ENCODE assay signal across 18 cellular contexts in genomic region chr9:129574911-129575574, GRCh38. TPM values are rescaled to one million over a fixed set of nuclear protein-coding genes. Genes with fewer than 3 reads are reported as not detected.
DNase-seq lines count a peak whose midpoint lies in the region; ATAC-seq, FAIRE-seq and TF ChIP-seq lines count a peak whose summit lies in the region.
"Had no signal": no experiment of that assay in that cellular context is flagged by ENCODE, and none has a peak within 500 bp of the region (broad histone marks: within the 10 kb centered on the region; RNA-seq: fewer than 3 reads in every experiment).

No MANE protein-coding gene starts in this region.

- H3K36me3 ChIP-seq in K562 (ENCODE audit: control insufficient read depth, insufficient read depth, low read length) (no peaks in the 10 kb centered on the region), hepatocyte (replicated peaks; ENCODE audit: insufficient read depth, low read depth) (no peaks in the 10 kb centered on the region), uterus (no peaks in the 10 kb centered on the region)
- H3K36me3 ChIP-seq: ascending aorta, prostate gland had no signal

- no peaks in the 10 kb centered on the region for H3K9me2 ChIP-seq in hepatocyte (replicated peaks; ENCODE audit: insufficient read depth)

- TF ChIP-seq EP300 in K562 (IDR thresholded peaks at IDR 0.05; ENCODE audit: low read length), result no peak

- 59% methylated on average over 13 of the region's 13 CpGs for WGBS in K562 (ENCODE audit: insufficient coverage, low coverage, missing lambda C conversion rate)
- 59% methylated on average over 13 of the region's 13 CpGs for WGBS in hepatocyte (ENCODE audit: low lambda C conversion rate, missing lambda C conversion rate)

- TF ChIP-seq POLR2A in K562 (conservative IDR thresholded peaks at IDR 0.05), result no peak
- TF ChIP-seq POLR2A in uterus (IDR thresholded peaks at IDR 0.05), result no peak

- H3K9ac ChIP-seq in K562 (ENCODE audit: insufficient read depth in 1 of 2, low read depth in 2 of 2, low read length in 2 of 2), result peak overlapping the region in 1 of 2 experiments; percentile 47; a peak in 1 of 4 replicates

- H3K27ac ChIP-seq in K562 (ENCODE audit: extremely low read depth, low read depth, low read length) (no peak overlapping the region), hepatocyte (peak overlapping the region; percentile 3), uterus (peak overlapping the region in 1 of 2 donors; percentile 37)

- intact Hi-C loops in K562 (cut with micrococcal nuclease) (no loop called here), uterus (cut with DNase I; ENCODE audit: low total_unique reads) (loop anchor here (10.0 kb wide), 1 partner anchor 60 kb away; no protein-coding TSS in a partner anchor)

- H3K4me3 ChIP-seq in AG04449 (ENCODE audit: low read depth, low read length) (no peak overlapping the region), K562 (no peak overlapping the region), hepatocyte (no peak overlapping the region), uterus (no peak overlapping the region)
- H3K4me3 ChIP-seq: ascending aorta, prostate gland had no signal

- TF ChIP-seq CTCF in AG04449 (IDR thresholded peaks at IDR 0.05; ENCODE audit: insufficient read depth, low read length, missing control alignments), result no peak
- no peak for TF ChIP-seq CTCF in K562 (IDR thresholded peaks at IDR 0.05 in 2 of 3, conservative IDR thresholded peaks at IDR 0.05 in 1 of 3; ENCODE audit: insufficient read depth in 2 of 3, low read depth in 1 of 3, low read length in 3 of 3)
- no peak for TF ChIP-seq CTCF in hepatocyte (IDR thresholded peaks at IDR 0.05; ENCODE audit: poor library complexity)
- no peak for TF ChIP-seq CTCF in uterus (IDR thresholded peaks at IDR 0.05)

- no peaks in the 10 kb centered on the region for H4K20me1 ChIP-seq in K562 (replicated peaks; ENCODE audit: control insufficient read depth, insufficient read depth, low read length)
- H4K20me1 ChIP-seq in hepatocyte (ENCODE audit: insufficient read depth, poor library complexity, severe bottlenecking), result no peaks in the 10 kb centered on the region

- in situ Hi-C loops in K562 (cut with MboI), result no loop called here

- no TSS peak for BruUV-seq in K562 (replicated peaks; lab: Mats Ljungman, UMichigan)

- H3K4me2 ChIP-seq in K562 (ENCODE audit: insufficient read depth, low read length), result no peak overlapping the region
- no peak overlapping the region for H3K4me2 ChIP-seq in hepatocyte

- FAIRE-seq in K562 (lab: Jason Lieb, UNC), result no peak

- ATAC-seq in K562 (no peak), HG03175 (IDR thresholded peaks at IDR 0.05; ENCODE audit: unreplicated experiment) (no peak), HG03460 (IDR thresholded peaks at IDR 0.05; ENCODE audit: unreplicated experiment) (no peak), HG02798 (IDR thresholded peaks at IDR 0.05; ENCODE audit: poor library complexity, unreplicated experiment) (no peak)
- ATAC-seq: SK-N-SH treated with all-trans-retinoic acid at 6 μM for 48 hours had no signal

- no peak for TF ChIP-seq RAD21 in K562 (CRISPR knock-in tag; conservative IDR thresholded peaks at IDR 0.05 in 1 of 2, IDR thresholded peaks at IDR 0.05 in 1 of 2)

- DNase-seq in AG04449 (ENCODE audit: low read depth, low spot score), result peak; percentile 70
- DNase-seq in HCEC 1CT, result peak; percentile 62
- DNase-seq in K562 (ENCODE audit: extremely low read depth in 1 of 4, low spot score in 3 of 4), result no peak
- no peak for DNase-seq in hepatocyte (ENCODE audit: low spot score)
- DNase-seq in uterus, result no peak
- DNase-seq: activated effector memory CD4-positive, alpha-beta T cell treated with Interleukin-2 at 50 U/mL for 16 hours; DMS53; NCI-H187; NCI-H510A treated with DMSO at 0.1 percent for 48 hours; OCI-M1; stimulated activated CD4-positive, alpha-beta T cell treated with anti-CD3 and anti-CD28 coated beads, Interleukin-15, amount 100 ng/mL, for 24 hours had no signal

- no peaks in the 10 kb centered on the region for H3K27me3 ChIP-seq in K562 (ENCODE audit: control insufficient read depth in 2 of 2, insufficient read depth in 2 of 2, low read length in 2 of 2)
- no peaks in the 10 kb centered on the region for H3K27me3 ChIP-seq in hepatocyte
- no peaks in the 10 kb centered on the region for H3K27me3 ChIP-seq in uterus
- H3K27me3 ChIP-seq: ascending aorta had no signal

- no peaks in the 10 kb centered on the region for H3K9me1 ChIP-seq in K562 (ENCODE audit: control insufficient read depth, insufficient read depth, low read length)

- H2AFZ ChIP-seq in K562 (ENCODE audit: low read depth, low read length) (peak overlapping the region; percentile 35; the same call in 1 of the 2 replicates), hepatocyte (no peak overlapping the region)

- H3K9me3 ChIP-seq in K562 (replicated peaks; ENCODE audit: control insufficient read depth, insufficient read depth, low read depth, low read length) (peaks cover 1% of the 10 kb centered on the region), hepatocyte (ENCODE audit: low read depth) (no peaks in the 10 kb centered on the region), uterus (no peaks in the 10 kb centered on the region)
- H3K9me3 ChIP-seq: ascending aorta, prostate gland had no signal

- POLR2A ChIA-PET in AG04449 (lab: Yijun Ruan, JAX) (interaction anchor here (0.9 to 1.8 kb wide), 10 partner anchors 12 to 436 kb away, joined by 3 to 9 read pairs (median 5); partner anchors contain the start of gene IER5L), K562 (lab: Yijun Ruan, JAX) (interaction anchor here (0.6 to 1.6 kb wide), 2 partner anchors 10 to 247 kb away, joined by 3 to 5 read pairs; no protein-coding TSS in a partner anchor)

- no peaks in the 10 kb centered on the region for H3K79me2 ChIP-seq in K562 (ENCODE audit: control insufficient read depth, insufficient read depth, low read length)
- no peaks in the 10 kb centered on the region for H3K79me2 ChIP-seq in hepatocyte

- CTCF ChIA-PET in AG04449 (lab: Yijun Ruan, JAX), result interaction anchor here (1.0 to 2.3 kb wide), 3 partner anchors 18 to 444 kb away, joined by 3 to 8 read pairs (median 3); no protein-coding TSS in a partner anchor
- CTCF ChIA-PET in K562 (lab: Yijun Ruan, JAX; ENCODE audit: low intra/inter-chr PET ratio), result no interaction called here

- H3K4me1 ChIP-seq in K562 (replicated peaks in 1 of 2; ENCODE audit: control insufficient read depth in 2 of 2, insufficient read depth in 2 of 2, low read length in 2 of 2) (peaks cover 14 to 33% of the 10 kb centered on the region in 2 experiments), hepatocyte (ENCODE audit: insufficient read depth) (peaks cover 2% of the 10 kb centered on the region), uterus (peaks cover 0 to 5% of the 10 kb centered on the region in 2 donors)
- H3K4me1 ChIP-seq: prostate gland had no signal

TF ChIP-seq in K562, 482 proteins besides CTCF, POLR2A, EP300 and RAD21 (continues in another document):
- no peak for TF ChIP-seq ZNF507 (tag; conservative IDR thresholded peaks at IDR 0.05)
- TF ChIP-seq MBD2 (IDR thresholded peaks at IDR 0.05; ENCODE audit: borderline replicate concordance, low read depth), result no peak

RNA-seq across cellular contexts. Expression of gene C9orf50, which starts 45.9 kb away (rescaled TPM):
- total RNA-seq in K562 (2011; cell fraction: chromatin; rRNA removed; ENCODE audit: low replicate concordance), result not detected in 2 replicates
- total RNA-seq in K562 (2011; cell fraction: nucleolus; rRNA removed), result not detected in 2 replicates
- not detected in 2 replicates for total RNA-seq in K562 (2011; cell fraction: nucleoplasm; rRNA removed)
- total RNA-seq in K562 (2014; rRNA removed), result 0.12 TPM in 1 of 2 replicates, not detected in the other
- total RNA-seq in K562 (2014; rRNA removed; fragmentation: Illumina TruSeq; extraction: Trizol), result not detected in 2 replicates
- total RNA-seq in K562 (2015; rRNA removed; fragmentation: Illumina TruSeq; extraction: Trizol), result not detected in 2 replicates
- not detected in 2 replicates for total RNA-seq in K562 (2021)
- polyA plus RNA-seq in K562 (2011; rRNA removed), result not detected in 2 replicates
- not detected in 2 replicates for polyA plus RNA-seq in K562 (2011; cell fraction: cytosol; rRNA removed)
- polyA plus RNA-seq in K562 (2011; cell fraction: nucleus; rRNA removed), result not detected in 2 replicates
- not detected in 2 replicates for polyA plus RNA-seq in K562 (2012)
- polyA plus RNA-seq in K562 (2014; fragmentation: Illumina TruSeq; extraction: Trizol), result not detected in 2 replicates
- not detected for polyA plus RNA-seq in K562 (2014; fragmentation: Nextera tagmentation; extraction: Ambion mirVana)
- polyA plus RNA-seq in K562 (2014; rRNA removed), result not detected in 2 replicates
- not detected in 2 replicates for polyA minus RNA-seq in K562 (2011; rRNA and poly(A)+ RNA removed)
- not detected in 2 replicates for polyA minus RNA-seq in K562 (2011; cell fraction: cytosol; rRNA and poly(A)+ RNA removed)
- polyA minus RNA-seq in K562 (2011; cell fraction: nucleus; rRNA and poly(A)+ RNA removed), result not detected in 2 replicates
- not detected in 2 replicates for total RNA-seq in hepatocyte
- polyA plus RNA-seq in hepatocyte, result 0.86 TPM in 1 of 2 replicates, not detected in the other
- total RNA-seq in uterus, result under 1 TPM in 1 of 4 donors, not detected in 3; 0.35 TPM
- total RNA-seq: ascending aorta, prostate gland had no signal
- polyA plus RNA-seq: liver had no signal

RNA-seq across cellular contexts. Expression of gene NTMT1, which starts 50.9 kb away (rescaled TPM):
- 28.6 and 94.1 TPM in 2 replicates for total RNA-seq in K562 (2011; cell fraction: chromatin; rRNA removed; ENCODE audit: low replicate concordance)
- total RNA-seq in K562 (2011; cell fraction: nucleolus; rRNA removed), result 70.3 and 71.4 TPM in 2 replicates
- total RNA-seq in K562 (2011; cell fraction: nucleoplasm; rRNA removed), result 51.0 and 57.9 TPM in 2 replicates
- total RNA-seq in K562 (2014; rRNA removed), result 116 and 120 TPM in 2 replicates
- total RNA-seq in K562 (2014; rRNA removed; fragmentation: Illumina TruSeq; extraction: Trizol), result 49.6 and 59.2 TPM in 2 replicates
- total RNA-seq in K562 (2015; rRNA removed; fragmentation: Illumina TruSeq; extraction: Trizol), result 74.3 and 78.1 TPM in 2 replicates
- 108 and 110 TPM in 2 replicates for total RNA-seq in K562 (2021)
- polyA plus RNA-seq in K562 (2011; rRNA removed), result 74.7 and 79.2 TPM in 2 replicates
- 89.1 and 124 TPM in 2 replicates for polyA plus RNA-seq in K562 (2011; cell fraction: cytosol; rRNA removed)
- 42.9 and 47.3 TPM in 2 replicates for polyA plus RNA-seq in K562 (2011; cell fraction: nucleus; rRNA removed)
- polyA plus RNA-seq in K562 (2012), result 42.1 and 72.6 TPM in 2 replicates
- 80.6 and 113 TPM in 2 replicates for polyA plus RNA-seq in K562 (2014; fragmentation: Illumina TruSeq; extraction: Trizol)
- polyA plus RNA-seq in K562 (2014; fragmentation: Nextera tagmentation; extraction: Ambion mirVana), result 10 to 100 TPM; 42.1 to 67.0 TPM
- polyA plus RNA-seq in K562 (2014; rRNA removed), result 111 and 121 TPM in 2 replicates
- polyA minus RNA-seq in K562 (2011; rRNA and poly(A)+ RNA removed), result 34.5 and 60.2 TPM in 2 replicates
- polyA minus RNA-seq in K562 (2011; cell fraction: cytosol; rRNA and poly(A)+ RNA removed), result 23.4 and 42.2 TPM in 2 replicates
- 14.7 and 15.7 TPM in 2 replicates for polyA minus RNA-seq in K562 (2011; cell fraction: nucleus; rRNA and poly(A)+ RNA removed)
- 20.8 and 32.5 TPM in 2 replicates for total RNA-seq in hepatocyte
- 66.9 and 81.4 TPM in 2 replicates for polyA plus RNA-seq in hepatocyte
- total RNA-seq in uterus, result 10 to 100 TPM in 3 of 4 donors, 1 to 10 TPM in 1; 1.8 to 30.8 (median 21.6) TPM

Comparison
In these comparisons a context has a peak if more than half of its experiments do, and no peak if none do; other contexts are left out.
1. DNase-seq: peak in AG04449 (single experiment) and HCEC 1CT (single experiment); none in K562 (0 of 4), hepatocyte (single experiment) and uterus (0 of 2).